In genomic region chr3:8962226-8962861, GRCh38 we compare ENCODE assay signal across 8 cellular contexts. TPM values are rescaled to one million over a fixed set of nuclear protein-coding genes. Genes with fewer than 3 reads are reported as not detected.
A peak's percentile ranks its signal among the peaks of the same experiment; 100 is the strongest.
DNase-seq lines count a peak whose midpoint lies in the region; ATAC-seq, FAIRE-seq and TF ChIP-seq lines count a peak whose summit lies in the region.

No MANE protein-coding gene starts in this region.

- H3K79me2 ChIP-seq in DND-41 (ENCODE audit: insufficient read depth, low read length) (peaks cover 59% of the 10 kb centered on the region), MM.1S (ENCODE audit: low read length) (peaks cover 59% of the 10 kb centered on the region)

- DNase-seq in DND-41: no peak
- DNase-seq in MM.1S: peak; percentile 9
- no peak for DNase-seq in dedifferentiated amniotic fluid mesenchymal stem cell (ENCODE audit: extremely low spot score)
- no peak for DNase-seq in NCI-H774 (lab: John Stamatoyannopoulos, UW)
- no peak for DNase-seq in small intestine
- no peak for DNase-seq in GM19239 (ENCODE audit: insufficient read length, low spot score)

- H3F3A ChIP-seq in MM.1S (ENCODE audit: insufficient read depth, low read length): no peaks in the 10 kb centered on the region

- H3K27ac ChIP-seq in DND-41 (ENCODE audit: low read length) (peak overlapping the region; percentile 74), MM.1S (ENCODE audit: low read length) (peak overlapping the region; percentile 44; the same call in 1 of the 2 replicates), duodenal mucosa (ENCODE audit: low read depth, low read length) (no peak overlapping the region), neutrophil (no peak overlapping the region), small intestine (ENCODE audit: low read depth in 1 of 2, low read length in 1 of 2) (no peak overlapping the region)

- peaks cover 25% of the 10 kb centered on the region for H3K36me3 ChIP-seq in DND-41 (ENCODE audit: insufficient read depth, low read length)
- 0 out of 2 replicates have a peak, but pooled peaks cover 2% of the 10 kb centered on the region for H3K36me3 ChIP-seq in MM.1S (replicated peaks; ENCODE audit: insufficient read depth, low read length)
- peaks cover 7 to 19% of the 10 kb centered on the region in 2 donors for H3K36me3 ChIP-seq in duodenal mucosa (ENCODE audit: control insufficient read depth in 1 of 2, insufficient read depth in 2 of 2, low read length in 2 of 2)
- peaks cover 6% of the 10 kb centered on the region for H3K36me3 ChIP-seq in neutrophil
- H3K36me3 ChIP-seq in small intestine (ENCODE audit: control insufficient read depth in 2 of 2, insufficient read depth in 2 of 2, low read length in 2 of 2): peaks cover 0 to 2% of the 10 kb centered on the region in 2 donors

- WGBS in small intestine, 3 donors: 27 to 30% (median 28%) methylated on average over 6 of the region's 6 CpGs

- H3K27me3 ChIP-seq in DND-41 (ENCODE audit: insufficient read depth, low read length, poor library complexity) (no peaks in the 10 kb centered on the region), MM.1S (replicated peaks; ENCODE audit: insufficient read depth, low read length) (no peaks in the 10 kb centered on the region), duodenal mucosa (ENCODE audit: control insufficient read depth in 1 of 2, insufficient read depth in 2 of 2, low read length in 2 of 2) (no peaks in the 10 kb centered on the region), neutrophil (no peaks in the 10 kb centered on the region), small intestine (ENCODE audit: control insufficient read depth in 2 of 2, insufficient read depth in 2 of 2, low read length in 2 of 2) (no peaks in the 10 kb centered on the region)

- peak overlapping the region; percentile 85 for H3K4me2 ChIP-seq in DND-41 (ENCODE audit: insufficient read depth, low read length)
- peak overlapping the region; percentile 62 for H3K4me2 ChIP-seq in MM.1S (ENCODE audit: low read depth, low read length)

- 0 out of 3 replicates have a peak, but pooled peaks have one; percentile 27 for ATAC-seq in DND-41 (ENCODE audit: insufficient read depth, low read depth)

- H3K9ac ChIP-seq in DND-41 (ENCODE audit: low read depth, low read length) (peak overlapping the region; percentile 68), MM.1S (ENCODE audit: low read length) (peak overlapping the region; percentile 76), duodenal mucosa (ENCODE audit: low read depth in 1 of 2, low read length in 2 of 2) (peak overlapping the region; percentile 73 to 81)

- H3K9me2 ChIP-seq in MM.1S (replicated peaks; ENCODE audit: insufficient read depth, low read length): no peaks in the 10 kb centered on the region

- TF ChIP-seq CTCF in DND-41 (IDR thresholded peaks at IDR 0.05; ENCODE audit: borderline replicate concordance, extremely low read depth, low read length, poor library complexity, severe bottlenecking) (no peak), MM.1S (IDR thresholded peaks at IDR 0.05; ENCODE audit: low read length) (no peak), neutrophil (IDR thresholded peaks at IDR 0.05) (no peak)

- H3K4me1 ChIP-seq in DND-41 (ENCODE audit: insufficient read depth, low read length): peaks cover 36% of the 10 kb centered on the region
- H3K4me1 ChIP-seq in MM.1S (ENCODE audit: low read length): peaks cover 11% of the 10 kb centered on the region
- H3K4me1 ChIP-seq in duodenal mucosa (ENCODE audit: control insufficient read depth in 1 of 2, insufficient read depth in 2 of 2, low read length in 2 of 2): peaks cover 42 to 45% of the 10 kb centered on the region in 2 donors
- H3K4me1 ChIP-seq in neutrophil (ENCODE audit: control insufficient read depth in 1 of 2, insufficient read depth in 1 of 2, low read depth in 1 of 2, low read length in 1 of 2): peaks cover 14 to 15% of the 10 kb centered on the region in 2 experiments
- H3K4me1 ChIP-seq in small intestine (ENCODE audit: control insufficient read depth in 2 of 2, insufficient read depth in 1 of 2, low read depth in 1 of 2, low read length in 1 of 2): peaks cover 6% of the 10 kb centered on the region in 2 donors

- H3K9me3 ChIP-seq in DND-41 (ENCODE audit: insufficient read depth, low read length, severe bottlenecking): no peaks in the 10 kb centered on the region
- H3K9me3 ChIP-seq in MM.1S (replicated peaks; ENCODE audit: insufficient read depth, low read length): no peaks in the 10 kb centered on the region
- no peaks in the 10 kb centered on the region for H3K9me3 ChIP-seq in duodenal mucosa (ENCODE audit: control insufficient read depth in 1 of 2, low read length in 2 of 2)
- no peaks in the 10 kb centered on the region for H3K9me3 ChIP-seq in neutrophil
- no peaks in the 10 kb centered on the region for H3K9me3 ChIP-seq in small intestine (ENCODE audit: control insufficient read depth, low read depth)

- H2AFZ ChIP-seq in DND-41 (ENCODE audit: low read depth, low read length) (peak overlapping the region; percentile 81), MM.1S (ENCODE audit: low read length) (peak overlapping the region; percentile 54; the same call in 1 of the 2 replicates)

- peaks cover 16% of the 10 kb centered on the region; the same call in 1 of the 2 replicates for H4K20me1 ChIP-seq in DND-41 (ENCODE audit: insufficient read depth, low read length)
- no peaks in the 10 kb centered on the region for H4K20me1 ChIP-seq in MM.1S (ENCODE audit: insufficient read depth, low read length)

- H3K4me3 ChIP-seq in DND-41 (ENCODE audit: low read depth in 1 of 2, low read length in 2 of 2): peak overlapping the region; percentile 82 to 88
- H3K4me3 ChIP-seq in MM.1S (ENCODE audit: low read length): peak overlapping the region; percentile 82
- peak overlapping the region; percentile 92 to 97 for H3K4me3 ChIP-seq in duodenal mucosa (ENCODE audit: low read depth in 1 of 2, low read length in 2 of 2)
- peak overlapping the region; percentile 66 to 92 for H3K4me3 ChIP-seq in neutrophil (ENCODE audit: low read depth in 1 of 2, low read length in 1 of 2)
- peak overlapping the region in 1 of 2 donors; percentile 61 for H3K4me3 ChIP-seq in small intestine (ENCODE audit: low read depth in 1 of 2, low read length in 2 of 2)

- no peak for FAIRE-seq in small intestine (lab: Jason Lieb, UNC)
- no peak for FAIRE-seq in GM19239 (lab: Jason Lieb, UNC)

RNA-seq across cellular contexts. Expression of gene RAD18, which starts 0.9 kb away (rescaled TPM):
- polyA plus RNA-seq in small intestine: 10 to 100 TPM in 1 of 3 donors, 1 to 10 TPM in 2; 6.2 to 16.3 (median 9.9) TPM

Comparison
In these comparisons a context has a peak if more than half of its experiments do, and no peak if none do; other contexts are left out.
1. H3K27ac ChIP-seq: peak in DND-41 (single experiment) and MM.1S (single experiment); none in duodenal mucosa (single experiment), neutrophil (single experiment) and small intestine (0 of 2).
2. Peak in every context shown above with its lines, with median percentiles within 50 percentile points of each other: H3K9ac ChIP-seq.